Comparison of ENCODE assay signal across 18 cellular contexts in genomic region chr17:42686520-42687137, GRCh38.
"Had no signal": no experiment of that assay in that cellular context is flagged by ENCODE, and none has a peak within 500 bp of the region (broad histone marks: within the 10 kb centered on the region; RNA-seq: fewer than 3 reads in every experiment).

No MANE protein-coding gene starts in this region.

- H3K9ac ChIP-seq: parathyroid adenoma had no signal

- H3K79me2 ChIP-seq: parathyroid adenoma had no signal

- H3K27me3 ChIP-seq: body of pancreas, gastrocnemius medialis, testis, upper lobe of right lung had no signal

- H3K9me3 ChIP-seq: body of pancreas, gastrocnemius medialis, testis, upper lobe of right lung had no signal

- DNase-seq: activated CD4-positive, alpha-beta T cell treated with anti-CD3 and anti-CD28 coated beads for 1 hour; activated CD4-positive, alpha-beta T cell treated with anti-CD3 and anti-CD28 coated beads, Interleukin-2, amount 50 U/mL, for 48 hours; activated effector memory CD4-positive, alpha-beta T cell treated with anti-CD3 and anti-CD28 coated beads, Interleukin-2, amount 50 U/mL, for 16 hours; activated T-cell treated with anti-CD3 and anti-CD28 coated beads, Interleukin-2, amount 50 U/mL, for 4 hours; amniotic stem cell; body of pancreas; cortex of kidney; effector CD8-positive, alpha-beta T cell; gastrocnemius medialis; kidney glomerular epithelial cell; stimulated activated CD4-positive, alpha-beta T cell treated with anti-CD3 and anti-CD28 coated beads, Interleukin-4, amount 100 ng/mL, for 4 hours; stimulated activated naive CD8-positive, alpha-beta T cell treated with anti-CD3 and anti-CD28 coated beads, Interleukin-15, amount 100 ng/mL, for 72 hours; testis; upper lobe of right lung had no signal

- H3K27ac ChIP-seq: body of pancreas, epithelial cell of prostate, gastrocnemius medialis, parathyroid adenoma, skin epidermis, testis, upper lobe of right lung had no signal

- H3K4me3 ChIP-seq: body of pancreas, gastrocnemius medialis, skin epidermis, upper lobe of right lung had no signal

- H3K36me3 ChIP-seq: gastrocnemius medialis, upper lobe of right lung had no signal

- H2AFZ ChIP-seq: parathyroid adenoma had no signal

- ATAC-seq: activated naive CD4-positive, alpha-beta T cell treated with anti-CD3 and anti-CD28 coated beads, Interleukin-2, amount 50 U/mL, for 72 hours; activated T-cell treated with anti-CD3 and anti-CD28 coated beads, Interleukin-2, amount 50 U/mL, for 4 hours; body of pancreas; gastrocnemius medialis; stimulated activated naive CD8-positive, alpha-beta T cell treated with anti-CD3 and anti-CD28 coated beads, Interleukin-15, amount 100 ng/mL, for 72 hours; upper lobe of right lung had no signal
